Comparison of ENCODE assay signal across 22 cellular contexts in genomic region chr7:157507987-157508386, GRCh38.
DNase-seq lines count a peak whose midpoint lies in the region; ATAC-seq and TF ChIP-seq lines count a peak whose summit lies in the region.
"Had no signal": no experiment of that assay in that cellular context is flagged by ENCODE, and none has a peak within 500 bp of the region (broad histone marks: within the 10 kb centered on the region; RNA-seq: fewer than 3 reads in every experiment).

No MANE protein-coding gene starts in this region.

- H3K27me3 ChIP-seq in testis (no peaks in the 10 kb centered on the region), colonic mucosa (no peaks in the 10 kb centered on the region)
- H3K27me3 ChIP-seq: ascending aorta, right lobe of liver, uterus had no signal

- no peaks in the 10 kb centered on the region for H3K4me1 ChIP-seq in testis
- H3K4me1 ChIP-seq in colonic mucosa: no peaks in the 10 kb centered on the region
- H3K4me1 ChIP-seq: A549, ascending aorta, esophagus muscularis mucosa, gastrocnemius medialis, right lobe of liver, uterus had no signal

- ATAC-seq in activated CD8-positive, alpha-beta memory T cell treated with anti-CD3 and anti-CD28 coated beads, Interleukin-2, amount 10 ng/mL, durations not matched to agents 7 days and 5 days: no peak
- ATAC-seq: activated naive CD4-positive, alpha-beta T cell treated with anti-CD3 and anti-CD28 coated beads, Interleukin-2, amount 50 U/mL, for 72 hours; gastrocnemius medialis had no signal

- no peak overlapping the region for H3K4me3 Mint-ChIP-seq in activated CD8-positive, alpha-beta memory T cell treated with anti-CD3 and anti-CD28 coated beads, Interleukin-2, amount 10 ng/mL, durations not matched to agents 7 days and 5 days
- H3K4me3 Mint-ChIP-seq: activated CD4-positive, alpha-beta T cell treated with anti-CD3 and anti-CD28 coated beads, Interleukin-2, amount 10 ng/mL, durations not matched to agents 7 days and 5 days had no signal

- H3K36me3 ChIP-seq in testis (ENCODE audit: low read depth, missing control alignments) (no peaks in the 10 kb centered on the region), colonic mucosa (no peaks in the 10 kb centered on the region)
- H3K36me3 ChIP-seq: ascending aorta, esophagus muscularis mucosa, gastrocnemius medialis, right lobe of liver, uterus had no signal

- TF ChIP-seq CTCF in testis (IDR thresholded peaks at IDR 0.05): no peak
- no peak for TF ChIP-seq CTCF in colonic mucosa (IDR thresholded peaks at IDR 0.05)

- DNase-seq in activated CD8-positive, alpha-beta memory T cell treated with anti-CD3 and anti-CD28 coated beads for 24 hours: peak; percentile 9
- no peak for DNase-seq in activated CD8-positive, alpha-beta memory T cell treated with anti-CD3 and anti-CD28 coated beads, Interleukin-2, amount 50 U/mL, for 4 hours
- DNase-seq in NCI-H2081 treated with DMSO at 0.1 percent for 48 hours (lab: John Stamatoyannopoulos, UW): peak; percentile 17
- peak; percentile 8 for DNase-seq in activated CD8-positive, alpha-beta memory T cell treated with anti-CD3 and anti-CD28 coated beads, Interleukin-2, amount 10 ng/mL, durations not matched to agents 7 days and 5 days
- DNase-seq in testis: peak; percentile 2
- no peak for DNase-seq in colonic mucosa
- no peak for DNase-seq in NCI-H510A (lab: John Stamatoyannopoulos, UW)
- no peak for DNase-seq in DMS153 (lab: John Stamatoyannopoulos, UW)
- DNase-seq: activated CD4-positive, alpha-beta T cell treated with anti-CD3 and anti-CD28 coated beads, Interleukin-2, amount 10 ng/mL, durations not matched to agents 7 days and 5 days; activated T-cell treated with anti-CD3 and anti-CD28 coated beads for 4 hours; gastrocnemius medialis; NCI-H187; NCI-H446 treated with DMSO at 0.1 percent for 48 hours; SHP77; stimulated activated CD4-positive, alpha-beta T cell treated with anti-CD3 and anti-CD28 coated beads, Interleukin-15, amount 100 ng/mL, for 24 hours; T-helper 1 cell; uterus had no signal

- intact Hi-C loops in testis (cut with DNase I; ENCODE audit: low total_unique reads) (no loop called here), colonic mucosa (cut with DNase I) (no loop called here)

- no peak for TF ChIP-seq POLR2A in testis (IDR thresholded peaks at IDR 0.05)

- no peak overlapping the region for H3K9ac ChIP-seq in colonic mucosa (ENCODE audit: low read depth in 2 of 2, low read length in 2 of 2)

- H3K9me3 Mint-ChIP-seq in activated CD8-positive, alpha-beta memory T cell treated with anti-CD3 and anti-CD28 coated beads, Interleukin-2, amount 10 ng/mL, durations not matched to agents 7 days and 5 days (ENCODE audit: low read depth): peaks cover 15% of the 10 kb centered on the region

- H3K27me3 Mint-ChIP-seq in activated CD8-positive, alpha-beta memory T cell treated with anti-CD3 and anti-CD28 coated beads, Interleukin-2, amount 10 ng/mL, durations not matched to agents 7 days and 5 days: peaks cover 65% of the 10 kb centered on the region

- peaks cover 13% of the 10 kb centered on the region for H3K4me1 Mint-ChIP-seq in activated CD8-positive, alpha-beta memory T cell treated with anti-CD3 and anti-CD28 coated beads, Interleukin-2, amount 10 ng/mL, durations not matched to agents 7 days and 5 days

- no peak overlapping the region for H3K27ac Mint-ChIP-seq in activated CD8-positive, alpha-beta memory T cell treated with anti-CD3 and anti-CD28 coated beads, Interleukin-2, amount 10 ng/mL, durations not matched to agents 7 days and 5 days
- H3K27ac Mint-ChIP-seq: activated CD4-positive, alpha-beta T cell treated with anti-CD3 and anti-CD28 coated beads, Interleukin-2, amount 10 ng/mL, durations not matched to agents 7 days and 5 days; activated naive CD4-positive, alpha-beta T cell treated with anti-CD3 and anti-CD28 coated beads, Interleukin-2, amount 50 U/mL, for 72 hours had no signal

- 67 to 83% methylated on average over 3 to 5 of the region's 5 CpGs for WGBS in testis, 2 donors

- H3K27ac ChIP-seq in testis (no peak overlapping the region), colonic mucosa (no peak overlapping the region)
- H3K27ac ChIP-seq: A549, ascending aorta, esophagus muscularis mucosa, gastrocnemius medialis, right lobe of liver, uterus had no signal

- CTCF ChIA-PET in activated CD8-positive, alpha-beta memory T cell treated with anti-CD3 and anti-CD28 coated beads, Interleukin-2, amount 10 ng/mL, durations not matched to agents 7 days and 5 days (lab: Charles Lee): no interaction called here

- H3K4me3 ChIP-seq in testis: no peak overlapping the region
- no peak overlapping the region for H3K4me3 ChIP-seq in colonic mucosa
- H3K4me3 ChIP-seq: A549, ascending aorta, esophagus muscularis mucosa, gastrocnemius medialis, right lobe of liver, uterus had no signal

- H3K9me3 ChIP-seq in testis: no peaks in the 10 kb centered on the region
- H3K9me3 ChIP-seq in colonic mucosa: no peaks in the 10 kb centered on the region
- H3K9me3 ChIP-seq: ascending aorta, gastrocnemius medialis, right lobe of liver, uterus had no signal

- peaks cover 17% of the 10 kb centered on the region for H3K36me3 Mint-ChIP-seq in activated CD8-positive, alpha-beta memory T cell treated with anti-CD3 and anti-CD28 coated beads, Interleukin-2, amount 10 ng/mL, durations not matched to agents 7 days and 5 days

Comparison
In these comparisons a context has a peak if more than half of its experiments do, and no peak if none do; other contexts are left out.
1. DNase-seq: peak in activated CD8-positive, alpha-beta memory T cell treated with anti-CD3 and anti-CD28 coated beads for 24 hours (single experiment), NCI-H2081 treated with DMSO at 0.1 percent for 48 hours (single experiment), activated CD8-positive, alpha-beta memory T cell treated with anti-CD3 and anti-CD28 coated beads, Interleukin-2, amount 10 ng/mL, durations not matched to agents 7 days and 5 days (single experiment) and testis (single experiment); none in activated CD8-positive, alpha-beta memory T cell treated with anti-CD3 and anti-CD28 coated beads, Interleukin-2, amount 50 U/mL, for 4 hours (single experiment), colonic mucosa (single experiment), NCI-H510A (single experiment) and DMS153 (single experiment).